In the genomic region with DNA sequence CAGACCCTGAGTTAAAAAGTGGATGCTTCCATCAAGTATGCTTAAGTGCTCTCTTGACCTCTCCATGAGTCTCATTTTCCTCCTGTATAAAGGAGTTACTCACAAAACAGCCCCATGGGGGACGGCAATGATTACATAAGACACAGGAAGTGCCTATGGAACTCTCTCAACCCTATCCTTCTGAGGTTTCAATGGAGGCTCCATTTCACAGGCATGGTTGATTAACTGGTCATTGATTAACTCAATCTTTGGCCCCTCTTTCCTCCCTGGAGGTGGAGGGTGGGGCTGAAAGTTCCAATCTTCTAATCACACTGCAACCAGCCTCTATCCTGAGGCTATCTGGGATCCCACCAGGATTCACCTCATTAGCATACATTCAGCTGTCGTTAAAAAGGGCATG, we compare ENCODE assay signal across 29 cellular contexts. TPM values are rescaled to one million over a fixed set of nuclear protein-coding genes. Genes with fewer than 3 reads are reported as not detected.
DNase-seq lines count a peak whose midpoint lies in the region; ATAC-seq, FAIRE-seq and TF ChIP-seq lines count a peak whose summit lies in the region.
"Had no signal": no experiment of that assay in that cellular context is flagged by ENCODE, and none has a peak within 500 bp of the region (broad histone marks: within the 10 kb centered on the region; RNA-seq: fewer than 3 reads in every experiment).

No MANE protein-coding gene starts in this region.

- no peak overlapping the region for H3K23ac ChIP-seq in mesenchymal stem cell (ENCODE audit: low read length in 2 of 2)

- no peaks in the 10 kb centered on the region for H4K20me1 ChIP-seq in HepG2 (ENCODE audit: insufficient read depth, low read length)
- H4K20me1 ChIP-seq: BLaER1 had no signal

- no peaks in the 10 kb centered on the region for H3K9me3 ChIP-seq in HepG2 (ENCODE audit: low read length)
- no peaks in the 10 kb centered on the region for H3K9me3 ChIP-seq in right lobe of liver
- H3K9me3 ChIP-seq in small intestine (ENCODE audit: control insufficient read depth, low read depth) = no peaks in the 10 kb centered on the region
- no peaks in the 10 kb centered on the region for H3K9me3 ChIP-seq in mesenchymal stem cell (ENCODE audit: control insufficient read depth, low read length)
- no peaks in the 10 kb centered on the region for H3K9me3 ChIP-seq in upper lobe of left lung
- H3K9me3 ChIP-seq: BLaER1, Peyer's patch, SJCRH30, uterus had no signal

- H3K4ac ChIP-seq in mesenchymal stem cell (ENCODE audit: low read depth in 1 of 2, low read length in 2 of 2) = no peak overlapping the region

- H3K4me3 ChIP-seq in HepG2 (replicated peaks in 1 of 3; ENCODE audit: insufficient read depth in 1 of 3, low read depth in 2 of 3, low read length in 3 of 3) (no peak overlapping the region), right lobe of liver (no peak overlapping the region), small intestine (ENCODE audit: low read depth in 1 of 2, low read length in 2 of 2) (no peak overlapping the region), mesenchymal stem cell (ENCODE audit: insufficient read depth in 1 of 2, low read depth in 1 of 2, low read length in 2 of 2) (no peak overlapping the region), upper lobe of left lung (no peak overlapping the region)
- H3K4me3 ChIP-seq: BLaER1, dorsolateral prefrontal cortex, GM23248, Peyer's patch, SJCRH30, uterus had no signal

- H2AFZ ChIP-seq in HepG2 (ENCODE audit: low read length) (no peak overlapping the region), mesenchymal stem cell (ENCODE audit: low read depth, low read length) (no peak overlapping the region)
- H2AFZ ChIP-seq: GM23248 had no signal

- 9% methylated on average over 2 of the region's 2 CpGs for WGBS in HepG2 (ENCODE audit: low lambda C conversion rate)
- 54% methylated on average over 2 of the region's 2 CpGs for WGBS in right lobe of liver (ENCODE audit: insufficient coverage, low coverage, low lambda C conversion rate, missing lambda C conversion rate)
- 44 to 54% (median 51%) methylated on average over 2 of the region's 2 CpGs for WGBS in small intestine, 3 donors
- 41% methylated on average over 2 of the region's 2 CpGs for WGBS in mesenchymal stem cell
- WGBS in upper lobe of left lung, 2 donors = 51 to 63% methylated on average over 2 of the region's 2 CpGs

- no peaks in the 10 kb centered on the region for H3K79me1 ChIP-seq in mesenchymal stem cell (replicated peaks; ENCODE audit: low read length, poor library complexity, severe bottlenecking)

- H3K4me1 Mint-ChIP-seq in activated naive CD4-positive, alpha-beta T cell treated with anti-CD3 and anti-CD28 coated beads for 36 hours (ENCODE audit: low read depth) = no peaks in the 10 kb centered on the region
- H3K4me1 Mint-ChIP-seq: activated naive CD4-positive, alpha-beta T cell treated with anti-CD3 and anti-CD28 coated beads, Interleukin-2, amount 50 U/mL, for 24 hours; central memory CD8-positive, alpha-beta T cell had no signal

- H4K8ac ChIP-seq in mesenchymal stem cell (ENCODE audit: low read length) = no peak overlapping the region

- no peaks in the 10 kb centered on the region for H3K36me3 Mint-ChIP-seq in activated naive CD4-positive, alpha-beta T cell treated with anti-CD3 and anti-CD28 coated beads for 36 hours (ENCODE audit: low read depth)
- H3K36me3 Mint-ChIP-seq: activated naive CD4-positive, alpha-beta T cell treated with anti-CD3 and anti-CD28 coated beads, Interleukin-2, amount 50 U/mL, for 24 hours had no signal

- H2BK5ac ChIP-seq in mesenchymal stem cell (ENCODE audit: low read depth, low read length, poor library complexity, severe bottlenecking) = no peak overlapping the region

- H3K36me3 ChIP-seq in HepG2 (replicated peaks in 1 of 2; ENCODE audit: control insufficient read depth in 1 of 2, insufficient read depth in 2 of 2, low read length in 2 of 2) (no peaks in the 10 kb centered on the region), right lobe of liver (no peaks in the 10 kb centered on the region), small intestine (ENCODE audit: control insufficient read depth in 2 of 2, insufficient read depth in 2 of 2, low read length in 2 of 2) (no peaks in the 10 kb centered on the region), mesenchymal stem cell (ENCODE audit: control insufficient read depth in 1 of 2, insufficient read depth in 2 of 2, low read depth in 1 of 2, low read length in 2 of 2) (no peaks in the 10 kb centered on the region), upper lobe of left lung (no peaks in the 10 kb centered on the region)
- H3K36me3 ChIP-seq: BLaER1, Peyer's patch, SJCRH30, uterus had no signal

- H4K91ac ChIP-seq in mesenchymal stem cell (ENCODE audit: low read length) = no peak overlapping the region

- no peak for TF ChIP-seq CTCF in HepG2 (CRISPR knock-in tag; IDR thresholded peaks at IDR 0.05)
- no peak for TF ChIP-seq CTCF in right lobe of liver (IDR thresholded peaks at IDR 0.05)
- no peak for TF ChIP-seq CTCF in upper lobe of left lung (IDR thresholded peaks at IDR 0.05)

- H2BK120ac ChIP-seq in mesenchymal stem cell (ENCODE audit: low read depth, low read length) = no peak overlapping the region

- CTCF ChIA-PET in HepG2 (lab: Yijun Ruan, JAX; ENCODE audit: low intra/inter-chr PET ratio, low total read pairs) = no interaction called here
- CTCF ChIA-PET in activated naive CD4-positive, alpha-beta T cell treated with anti-CD3 and anti-CD28 coated beads for 36 hours (lab: Charles Lee) = no interaction called here

- H3K18ac ChIP-seq in mesenchymal stem cell (ENCODE audit: low read depth in 1 of 2, low read length in 2 of 2) = no peak overlapping the region

- H3K4me3 Mint-ChIP-seq in activated naive CD4-positive, alpha-beta T cell treated with anti-CD3 and anti-CD28 coated beads for 36 hours = no peak overlapping the region
- H3K4me3 Mint-ChIP-seq: activated naive CD4-positive, alpha-beta T cell treated with anti-CD3 and anti-CD28 coated beads, Interleukin-2, amount 50 U/mL, for 24 hours; activated T-cell treated with anti-CD3 and anti-CD28 coated beads, Interleukin-2, amount 50 U/mL, for 72 hours; central memory CD8-positive, alpha-beta T cell; T-helper 1 cell treated with Interleukin-12 subunit alpha and Interleukin-12 subunit beta and Interleukin-4 antibody, amounts not matched to agents 30 μg/mL and 1 μg/mL, for 36 hours had no signal

- H2BK12ac ChIP-seq in mesenchymal stem cell (ENCODE audit: low read length in 2 of 2) = no peak overlapping the region

- peak; percentile 26 for FAIRE-seq in HepG2 (lab: Jason Lieb, UNC)
- FAIRE-seq in small intestine (lab: Jason Lieb, UNC) = no peak
- FAIRE-seq: astrocyte, D721Med had no signal

- in situ Hi-C loops in HepG2 (cut with HindIII; ENCODE audit: extremely low pct_ligation_motif_present, low pct_unique_long_range_greater_than_20kb) (no loop called here), SK-MEL-5 (cut with HindIII; ENCODE audit: low pct_unique_long_range_greater_than_20kb, low sequenced_read_pairs) (no loop called here)

- H3K4me2 ChIP-seq in HepG2 (ENCODE audit: low read depth, low read length) = peak overlapping the region; percentile 20
- H3K4me2 ChIP-seq in mesenchymal stem cell (ENCODE audit: low read length, poor library complexity, severe bottlenecking) = no peak overlapping the region
- H3K4me2 ChIP-seq: BLaER1 had no signal

- H3K27ac ChIP-seq in HepG2 (ENCODE audit: extremely low read length, insufficient read depth, low read length) = no peak overlapping the region
- no peak overlapping the region for H3K27ac ChIP-seq in right lobe of liver
- H3K27ac ChIP-seq in small intestine (ENCODE audit: low read depth in 1 of 2, low read length in 1 of 2) = no peak overlapping the region
- no peak overlapping the region for H3K27ac ChIP-seq in mesenchymal stem cell (ENCODE audit: low read length, poor library complexity, severe bottlenecking)
- H3K27ac ChIP-seq in upper lobe of left lung = no peak overlapping the region
- H3K27ac ChIP-seq: BLaER1, dorsolateral prefrontal cortex, GM23248, Peyer's patch, SJCRH30, uterus had no signal

- no peak overlapping the region for H3K14ac ChIP-seq in mesenchymal stem cell (ENCODE audit: low read length in 2 of 2)

- no peak overlapping the region for H2AK5ac ChIP-seq in mesenchymal stem cell (ENCODE audit: low read length, severe bottlenecking)

- no TSS peak for BruUV-seq in HepG2 (replicated peaks; lab: Mats Ljungman, UMichigan)

- no peaks in the 10 kb centered on the region for H3K79me2 ChIP-seq in HepG2 (ENCODE audit: insufficient read depth, low read length)

- H3K4me1 ChIP-seq in HepG2 (ENCODE audit: insufficient read depth, low read length) = peaks cover 33% of the 10 kb centered on the region
- H3K4me1 ChIP-seq in right lobe of liver = no peaks in the 10 kb centered on the region
- no peaks in the 10 kb centered on the region for H3K4me1 ChIP-seq in small intestine (ENCODE audit: control insufficient read depth in 2 of 2, insufficient read depth in 1 of 2, low read depth in 1 of 2, low read length in 1 of 2)
- peaks cover 5% of the 10 kb centered on the region for H3K4me1 ChIP-seq in mesenchymal stem cell (ENCODE audit: control insufficient read depth, insufficient read depth, low read depth, low read length)
- H3K4me1 ChIP-seq in upper lobe of left lung = no peaks in the 10 kb centered on the region
- H3K4me1 ChIP-seq: BLaER1, Peyer's patch, SJCRH30, uterus had no signal

- H3K9ac ChIP-seq in HepG2 (ENCODE audit: insufficient read depth, low read depth, low read length) = no peak overlapping the region
- no peak overlapping the region for H3K9ac ChIP-seq in mesenchymal stem cell (ENCODE audit: low read length)
- H3K9ac ChIP-seq: BLaER1, GM23248 had no signal

- H3K27ac Mint-ChIP-seq in activated naive CD4-positive, alpha-beta T cell treated with anti-CD3 and anti-CD28 coated beads for 36 hours = no peak overlapping the region
- H3K27ac Mint-ChIP-seq: activated naive CD4-positive, alpha-beta T cell treated with anti-CD3 and anti-CD28 coated beads, Interleukin-2, amount 50 U/mL, for 24 hours; activated T-cell treated with anti-CD3 and anti-CD28 coated beads, Interleukin-2, amount 50 U/mL, for 72 hours; T-helper 1 cell treated with Interleukin-12 subunit alpha and Interleukin-12 subunit beta and Interleukin-4 antibody, amounts not matched to agents 30 μg/mL and 1 μg/mL, for 36 hours had no signal

- intact Hi-C loops in HepG2 (cut with micrococcal nuclease; ENCODE audit: unreplicated experiment) = no loop called here
- intact Hi-C loops in right lobe of liver (cut with DNase I) = no loop called here
- intact Hi-C loops in activated naive CD4-positive, alpha-beta T cell treated with anti-CD3 and anti-CD28 coated beads for 36 hours (cut with micrococcal nuclease) = no loop called here

- no peak for TF ChIP-seq RAD21 in HepG2 (CRISPR knock-in tag; IDR thresholded peaks at IDR 0.05)

- peaks cover 0 to 9% of the 10 kb centered on the region in 2 experiments; a peak in 1 of 5 replicates for H3K27me3 ChIP-seq in HepG2 (ENCODE audit: control insufficient read depth in 1 of 2, insufficient read depth in 2 of 2, low read length in 2 of 2)
- H3K27me3 ChIP-seq in right lobe of liver = no peaks in the 10 kb centered on the region
- no peaks in the 10 kb centered on the region for H3K27me3 ChIP-seq in small intestine (ENCODE audit: control insufficient read depth in 2 of 2, insufficient read depth in 2 of 2, low read length in 2 of 2)
- H3K27me3 ChIP-seq in mesenchymal stem cell (ENCODE audit: control insufficient read depth in 1 of 2, insufficient read depth in 1 of 2, low read length in 2 of 2) = peaks cover 1 to 5% of the 10 kb centered on the region in 2 experiments
- H3K27me3 ChIP-seq in upper lobe of left lung = no peaks in the 10 kb centered on the region
- H3K27me3 ChIP-seq: BLaER1, Peyer's patch, uterus had no signal

- ATAC-seq in HepG2 = peak; percentile 33; the same call in 2 of the 3 replicates
- ATAC-seq in right lobe of liver = no peak
- peak; percentile 73 for ATAC-seq in HG03354 (IDR thresholded peaks at IDR 0.05; ENCODE audit: poor library complexity, severe bottlenecking, unreplicated experiment)
- no peak for ATAC-seq in upper lobe of left lung (ENCODE audit: low FRiP score in 2 of 2)
- ATAC-seq: activated T-cell treated with anti-CD3 and anti-CD28 coated beads, Interleukin-2, amount 50 U/mL, for 72 hours; left ventricle myocardium superior had no signal

- TF ChIP-seq EP300 in HepG2 (IDR thresholded peaks at IDR 0.05; ENCODE audit: low read depth in 2 of 2, low read length in 2 of 2) (0 out of 4 replicates have a peak, but pooled peaks of 1 of the 2 experiments have one; percentile 18), HepG2 (CRISPR knock-in tag; IDR thresholded peaks at IDR 0.05; ENCODE audit: borderline replicate concordance) (no peak), upper lobe of left lung (IDR thresholded peaks at IDR 0.05) (no peak)

- TF ChIP-seq POLR2A in HepG2 (IDR thresholded peaks at IDR 0.05; ENCODE audit: insufficient read depth in 1 of 2, low read depth in 2 of 2, low read length in 2 of 2) (no peak), right lobe of liver (IDR thresholded peaks at IDR 0.05) (no peak), upper lobe of left lung (IDR thresholded peaks at IDR 0.05) (no peak)

- H3K9me3 Mint-ChIP-seq in activated naive CD4-positive, alpha-beta T cell treated with anti-CD3 and anti-CD28 coated beads for 36 hours = no peaks in the 10 kb centered on the region
- H3K9me3 Mint-ChIP-seq: activated naive CD4-positive, alpha-beta T cell treated with anti-CD3 and anti-CD28 coated beads, Interleukin-2, amount 50 U/mL, for 24 hours; activated T-cell treated with anti-CD3 and anti-CD28 coated beads, Interleukin-2, amount 50 U/mL, for 72 hours; central memory CD8-positive, alpha-beta T cell; T-helper 1 cell treated with Interleukin-12 subunit alpha and Interleukin-12 subunit beta and Interleukin-4 antibody, amounts not matched to agents 30 μg/mL and 1 μg/mL, for 36 hours had no signal

- H3K27me3 Mint-ChIP-seq in activated naive CD4-positive, alpha-beta T cell treated with anti-CD3 and anti-CD28 coated beads for 36 hours (ENCODE audit: low read depth) = peaks cover 6% of the 10 kb centered on the region
- H3K27me3 Mint-ChIP-seq: central memory CD8-positive, alpha-beta T cell had no signal

- H2BK15ac ChIP-seq in mesenchymal stem cell (ENCODE audit: low read depth, poor library complexity, severe bottlenecking) = no peak overlapping the region

- POLR2A ChIA-PET in HepG2 (lab: Yijun Ruan, JAX) = no interaction called here

- DNase-seq in HepG2 (ENCODE audit: low spot score) (peak; percentile 41), right lobe of liver (no peak), SK-MEL-5 (ENCODE audit: low read depth, low spot score) (peak; percentile 3), small intestine (peak; percentile 19), mesenchymal stem cell (no peak), upper lobe of left lung (no peak)
- DNase-seq in activated naive CD4-positive, alpha-beta T cell treated with anti-CD3 and anti-CD28 coated beads for 36 hours = no peak
- DNase-seq: ACHN; activated CD4-positive, alpha-beta T cell treated with anti-CD3 and anti-CD28 coated beads for 48 hours; activated T-cell treated with anti-CD3 and anti-CD28 coated beads, Interleukin-2, amount 50 U/mL, for 72 hours; dorsolateral prefrontal cortex; GM23248; left ventricle myocardium superior; NCI-H187; NCI-H446; NK-92 treated with Interleukin-12 subunit alpha and Interleukin-12 subunit beta, amount 100 ng/mL, for 24 hours; Peyer's patch; SJCRH30; uterus had no signal

RNA-seq across cellular contexts. Expression of gene CST8, which starts 29.3 kb away (rescaled TPM):
- total RNA-seq in HepG2 (2016; rRNA removed; fragmentation: Illumina TruSeq; extraction: Trizol) (not detected in 2 replicates), right lobe of liver (not detected), upper lobe of left lung (not detected)
- not detected in 2 replicates for total RNA-seq in HepG2 (2016; cell fraction: cytosol; rRNA removed; fragmentation: Illumina TruSeq; extraction: Trizol; ENCODE audit: low read depth)
- total RNA-seq in HepG2 (2016; cell fraction: insoluble cytoplasmic fraction; rRNA removed; fragmentation: Illumina TruSeq; extraction: Trizol) = not detected in 2 replicates
- not detected in 2 replicates for total RNA-seq in HepG2 (2016; cell fraction: membrane; rRNA removed; fragmentation: Illumina TruSeq; extraction: Trizol)
- total RNA-seq in HepG2 (2016; cell fraction: nucleus; rRNA removed; fragmentation: Illumina TruSeq; extraction: Trizol) = not detected in 2 replicates
- polyA plus RNA-seq in HepG2 (2011; rRNA removed) (not detected in 2 replicates), small intestine (not detected)
- not detected in 2 replicates for polyA plus RNA-seq in HepG2 (2011; cell fraction: cytosol; rRNA removed)
- polyA plus RNA-seq in HepG2 (2011; cell fraction: nucleus; rRNA removed) = not detected in 2 replicates
- polyA plus RNA-seq in HepG2 (2012) = not detected in 2 replicates
- polyA plus RNA-seq in HepG2 (2016; cell fraction: cytosol; fragmentation: Illumina TruSeq; extraction: Trizol; ENCODE audit: low read depth) = not detected in 2 replicates
- not detected in 2 replicates for polyA plus RNA-seq in HepG2 (2016; cell fraction: insoluble cytoplasmic fraction; fragmentation: Illumina TruSeq; extraction: Trizol; ENCODE audit: low read depth)
- polyA plus RNA-seq in HepG2 (2016; cell fraction: membrane; fragmentation: Illumina TruSeq; extraction: Trizol; ENCODE audit: low read depth) = not detected in 2 replicates
- not detected in 2 replicates for polyA plus RNA-seq in HepG2 (2016; cell fraction: nucleus; fragmentation: Illumina TruSeq; extraction: Trizol; ENCODE audit: insufficient read depth, low read depth)
- polyA minus RNA-seq in HepG2 (2011; rRNA and poly(A)+ RNA removed; ENCODE audit: low replicate concordance) = not detected in 2 replicates
- polyA minus RNA-seq in HepG2 (2011; cell fraction: cytosol; rRNA and poly(A)+ RNA removed) = not detected in 2 replicates
- polyA minus RNA-seq in HepG2 (2011; cell fraction: nucleus; rRNA and poly(A)+ RNA removed) = not detected in 2 replicates
- not detected in 2 replicates for total RNA-seq in SK-MEL-5 (2014; rRNA removed; shearing (Covaris generic))
- not detected in 2 replicates for polyA plus RNA-seq in SK-MEL-5 (2015; cell fraction: cytosol; rRNA removed)
- not detected in 2 replicates for polyA plus RNA-seq in SK-MEL-5 (2015; cell fraction: nucleus; rRNA removed)
- not detected for polyA plus RNA-seq in mesenchymal stem cell (2013, experiment 1 of 2)
- not detected for polyA plus RNA-seq in mesenchymal stem cell (2013, experiment 2 of 2)
- total RNA-seq in activated naive CD4-positive, alpha-beta T cell treated with anti-CD3 and anti-CD28 coated beads for 36 hours = not detected
- total RNA-seq: activated T-cell treated with anti-CD3 and anti-CD28 coated beads, Interleukin-2, amount 50 U/mL, for 72 hours; astrocyte; dorsolateral prefrontal cortex; G401; GM23248; left ventricle myocardium superior; MCF 10A; Peyer's patch; SJCRH30; uterus had no signal
- polyA plus RNA-seq: GM23248, neural cell had no signal

RNA-seq across cellular contexts. Expression of gene CST9L, which starts 48.1 kb away (rescaled TPM):
- total RNA-seq in HepG2 (2016; rRNA removed; fragmentation: Illumina TruSeq; extraction: Trizol) (0.15 TPM in 1 of 2 replicates, not detected in the other), right lobe of liver (not detected), upper lobe of left lung (not detected)
- total RNA-seq in HepG2 (2016; cell fraction: cytosol; rRNA removed; fragmentation: Illumina TruSeq; extraction: Trizol; ENCODE audit: low read depth) = not detected in 2 replicates
- total RNA-seq in HepG2 (2016; cell fraction: insoluble cytoplasmic fraction; rRNA removed; fragmentation: Illumina TruSeq; extraction: Trizol) = not detected in 2 replicates
- total RNA-seq in HepG2 (2016; cell fraction: membrane; rRNA removed; fragmentation: Illumina TruSeq; extraction: Trizol) = not detected in 2 replicates
- total RNA-seq in HepG2 (2016; cell fraction: nucleus; rRNA removed; fragmentation: Illumina TruSeq; extraction: Trizol) = not detected in 2 replicates
- polyA plus RNA-seq in HepG2 (2011; rRNA removed) (not detected in 2 replicates), small intestine (not detected)
- not detected in 2 replicates for polyA plus RNA-seq in HepG2 (2011; cell fraction: cytosol; rRNA removed)
- polyA plus RNA-seq in HepG2 (2011; cell fraction: nucleus; rRNA removed) = not detected in 2 replicates
- polyA plus RNA-seq in HepG2 (2012) = not detected in 2 replicates
- polyA plus RNA-seq in HepG2 (2016; cell fraction: cytosol; fragmentation: Illumina TruSeq; extraction: Trizol; ENCODE audit: low read depth) = not detected in 2 replicates
- polyA plus RNA-seq in HepG2 (2016; cell fraction: insoluble cytoplasmic fraction; fragmentation: Illumina TruSeq; extraction: Trizol; ENCODE audit: low read depth) = not detected in 2 replicates
- not detected in 2 replicates for polyA plus RNA-seq in HepG2 (2016; cell fraction: membrane; fragmentation: Illumina TruSeq; extraction: Trizol; ENCODE audit: low read depth)
- polyA plus RNA-seq in HepG2 (2016; cell fraction: nucleus; fragmentation: Illumina TruSeq; extraction: Trizol; ENCODE audit: insufficient read depth, low read depth) = not detected in 2 replicates
- not detected in 2 replicates for polyA minus RNA-seq in HepG2 (2011; rRNA and poly(A)+ RNA removed; ENCODE audit: low replicate concordance)
- not detected in 2 replicates for polyA minus RNA-seq in HepG2 (2011; cell fraction: cytosol; rRNA and poly(A)+ RNA removed)
- polyA minus RNA-seq in HepG2 (2011; cell fraction: nucleus; rRNA and poly(A)+ RNA removed) = not detected in 2 replicates
- total RNA-seq in SK-MEL-5 (2014; rRNA removed; shearing (Covaris generic)) = not detected in 2 replicates
- polyA plus RNA-seq in SK-MEL-5 (2015; cell fraction: cytosol; rRNA removed) = not detected in 2 replicates
- polyA plus RNA-seq in SK-MEL-5 (2015; cell fraction: nucleus; rRNA removed) = not detected in 2 replicates
- not detected for polyA plus RNA-seq in mesenchymal stem cell (2013, experiment 1 of 2)
- polyA plus RNA-seq in mesenchymal stem cell (2013, experiment 2 of 2) = not detected
- total RNA-seq in activated naive CD4-positive, alpha-beta T cell treated with anti-CD3 and anti-CD28 coated beads for 36 hours = not detected
- total RNA-seq: activated T-cell treated with anti-CD3 and anti-CD28 coated beads, Interleukin-2, amount 50 U/mL, for 72 hours; astrocyte; dorsolateral prefrontal cortex; G401; GM23248; left ventricle myocardium superior; MCF 10A; Peyer's patch; SJCRH30; uterus had no signal
- polyA plus RNA-seq: GM23248, neural cell had no signal

Comparison
In these comparisons a context has a peak if more than half of its experiments do, and no peak if none do; other contexts are left out.
1. ATAC-seq: peak in HepG2 (single experiment) and HG03354 (single experiment); none in right lobe of liver (0 of 4) and upper lobe of left lung (0 of 2).
2. DNase-seq: peak in HepG2 (single experiment), SK-MEL-5 (single experiment) and small intestine (single experiment); none in right lobe of liver (0 of 3), mesenchymal stem cell (single experiment), upper lobe of left lung (0 of 2) and activated naive CD4-positive, alpha-beta T cell treated with anti-CD3 and anti-CD28 coated beads for 36 hours (single experiment).